Comparison of ENCODE assay signal across 15 cellular contexts in the genomic region with DNA sequence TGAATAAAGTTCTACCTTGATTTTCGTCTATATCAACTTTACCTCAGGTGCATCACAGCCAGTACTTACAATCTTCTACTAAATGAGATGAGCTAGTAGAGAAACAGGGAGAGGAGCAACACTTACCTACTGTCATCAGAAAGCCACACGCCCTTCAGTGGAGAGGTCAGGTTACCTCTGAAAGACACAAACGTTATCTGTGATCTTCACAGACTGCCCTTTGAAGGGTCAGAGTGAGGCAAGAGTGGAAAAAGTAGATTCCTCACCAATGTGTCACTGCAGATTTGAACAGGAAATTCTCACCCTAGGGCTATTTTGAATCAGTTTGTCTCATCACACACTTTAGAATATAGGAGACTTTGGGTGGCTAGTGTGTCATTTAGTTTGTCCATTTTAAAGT. TPM values are rescaled to one million over a fixed set of nuclear protein-coding genes. Genes with fewer than 3 reads are reported as not detected.
"Had no signal": no experiment of that assay in that cellular context is flagged by ENCODE, and none has a peak within 500 bp of the region (broad histone marks: within the 10 kb centered on the region; RNA-seq: fewer than 3 reads in every experiment).

No MANE protein-coding gene starts in this region.

RNA-seq across cellular contexts. Expression of a gene that starts 1.8 kb away (rescaled TPM):
- total RNA-seq: activated B cell treated with CpG ODN at 0.5 μM for 24 hours, body of pancreas, cardiac septum, fibroblast of lung, fibroblast of villous mesenchyme, kidney epithelial cell, lower leg skin, mesothelial cell of epicardium, pulmonary artery endothelial cell, right atrium auricular region, smooth muscle cell, tibial nerve had no signal
- polyA plus RNA-seq: fibroblast of lung; naive thymus-derived CD4-positive, alpha-beta T cell; smooth muscle cell had no signal

RNA-seq across cellular contexts. Expression of a gene that starts 12.6 kb away (rescaled TPM):
- total RNA-seq: activated B cell treated with CpG ODN at 0.5 μM for 24 hours, body of pancreas, cardiac septum, fibroblast of lung, fibroblast of villous mesenchyme, kidney epithelial cell, lower leg skin, mesothelial cell of epicardium, pulmonary artery endothelial cell, right atrium auricular region, smooth muscle cell, tibial nerve had no signal
- polyA plus RNA-seq: fibroblast of lung; naive thymus-derived CD4-positive, alpha-beta T cell; smooth muscle cell had no signal

RNA-seq across cellular contexts. Expression of a gene that starts 13.7 kb away (rescaled TPM):
- total RNA-seq: activated B cell treated with CpG ODN at 0.5 μM for 24 hours, cardiac septum, fibroblast of lung, fibroblast of villous mesenchyme, kidney epithelial cell, mesothelial cell of epicardium, pulmonary artery endothelial cell, right atrium auricular region, smooth muscle cell, tibial nerve had no signal
- polyA plus RNA-seq: fibroblast of lung; naive thymus-derived CD4-positive, alpha-beta T cell; smooth muscle cell had no signal

RNA-seq across cellular contexts. Expression of a gene that starts 31.0 kb away (rescaled TPM):
- total RNA-seq: activated B cell treated with CpG ODN at 0.5 μM for 24 hours, cerebellum, fibroblast of lung, fibroblast of villous mesenchyme, kidney epithelial cell, lower leg skin, mesothelial cell of epicardium, pulmonary artery endothelial cell, smooth muscle cell, temporal lobe, tibial nerve had no signal
- polyA plus RNA-seq: fibroblast of lung, smooth muscle cell had no signal

RNA-seq across cellular contexts. Expression of a gene that starts 32.3 kb away (rescaled TPM):
- total RNA-seq: fibroblast of lung, fibroblast of villous mesenchyme, kidney epithelial cell, mesothelial cell of epicardium, pulmonary artery endothelial cell, smooth muscle cell had no signal
- polyA plus RNA-seq: fibroblast of lung, smooth muscle cell had no signal
